15 cellular contexts compared by ENCODE assay signal in the genomic region with DNA sequence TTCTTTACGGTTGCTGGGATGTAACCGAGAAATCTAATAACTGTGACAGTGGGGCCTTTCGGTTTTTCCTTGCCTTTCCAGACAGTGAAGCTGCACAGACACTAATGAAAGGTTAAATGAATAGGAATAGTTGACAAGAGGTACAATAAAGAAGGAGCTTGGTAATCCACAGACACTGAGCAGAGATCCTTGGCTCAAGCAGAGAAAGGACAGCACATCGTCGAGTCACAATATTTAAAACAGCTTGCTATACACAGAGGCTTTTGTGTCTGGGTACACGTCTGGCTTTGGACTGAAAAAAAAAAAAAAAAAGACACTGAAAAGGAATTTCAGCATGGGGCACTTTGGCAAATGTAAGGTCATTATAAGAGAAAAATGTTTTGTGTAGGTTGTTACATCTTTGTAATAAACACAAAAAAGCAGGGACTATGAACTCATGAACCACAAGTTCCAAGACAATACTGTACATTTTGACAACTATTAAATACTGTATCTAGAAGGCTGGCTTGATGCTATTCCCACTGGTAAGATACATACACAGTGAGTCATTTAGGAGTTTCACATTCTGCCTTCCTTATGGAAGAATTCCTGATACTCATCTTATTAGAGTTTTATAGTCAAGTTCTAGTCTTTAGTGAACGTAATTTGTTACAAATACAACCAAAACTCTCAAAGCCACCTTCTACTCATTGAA. TPM values are rescaled to one million over a fixed set of nuclear protein-coding genes. Genes with fewer than 3 reads are reported as not detected.
A peak's percentile ranks its signal among the peaks of the same experiment; 100 is the strongest.
DNase-seq lines count a peak whose midpoint lies in the region; ATAC-seq and TF ChIP-seq lines count a peak whose summit lies in the region.
"Had no signal": no experiment of that assay in that cellular context is flagged by ENCODE, and none has a peak within 500 bp of the region (broad histone marks: within the 10 kb centered on the region; RNA-seq: fewer than 3 reads in every experiment).

No MANE protein-coding gene starts in this region.

- H3K9me3 ChIP-seq in muscle layer of colon (ENCODE audit: low read length): no peaks in the 10 kb centered on the region
- H3K9me3 ChIP-seq in upper lobe of right lung: no peaks in the 10 kb centered on the region
- H3K9me3 ChIP-seq: suprapubic skin had no signal

- H3K27ac ChIP-seq in muscle layer of colon (ENCODE audit: low read depth, low read length) (peak overlapping the region; percentile 27), upper lobe of right lung (peak overlapping the region; percentile 8)
- H3K27ac ChIP-seq: suprapubic skin had no signal

- H3K9ac ChIP-seq in muscle layer of colon (ENCODE audit: low read length): no peak overlapping the region

- no peak for TF ChIP-seq CTCF in upper lobe of right lung (IDR thresholded peaks at IDR 0.05)

- DNase-seq in M059J (ENCODE audit: low read depth) (peak; percentile 51), dedifferentiated amniotic fluid mesenchymal stem cell (ENCODE audit: extremely low spot score) (peak; percentile 46), upper lobe of right lung (no peak), NCI-H748 (lab: John Stamatoyannopoulos, UW; ENCODE audit: unreplicated experiment) (no peak), SKM-1 (lab: John Stamatoyannopoulos, UW; ENCODE audit: unreplicated experiment) (no peak)
- DNase-seq in stimulated activated CD4-positive, alpha-beta T cell treated with anti-CD3 and anti-CD28 coated beads, Interleukin-2, amount 100 ng/mL, for 48 hours: no peak
- DNase-seq: activated naive CD8-positive, alpha-beta T cell treated with anti-CD3 and anti-CD28 coated beads for 36 hours; Calu3; dermis blood vessel endothelial cell; T1000 had no signal

- no peaks in the 10 kb centered on the region for H3K27me3 ChIP-seq in muscle layer of colon (ENCODE audit: control insufficient read depth in 1 of 2, insufficient read depth in 2 of 2, low read length in 2 of 2)
- peaks cover 4% of the 10 kb centered on the region for H3K27me3 ChIP-seq in upper lobe of right lung
- H3K27me3 ChIP-seq: suprapubic skin had no signal

- intact Hi-C loops in upper lobe of right lung (cut with DNase I): no loop called here

- peak overlapping the region in 1 of 2 donors; percentile 36 for H3K4me3 ChIP-seq in muscle layer of colon (ENCODE audit: low read depth in 1 of 2, low read length in 2 of 2)
- H3K4me3 ChIP-seq in upper lobe of right lung: no peak overlapping the region
- H3K4me3 ChIP-seq: lung, suprapubic skin had no signal

- ATAC-seq in upper lobe of right lung (no peak), GM21723 (IDR thresholded peaks at IDR 0.05; ENCODE audit: unreplicated experiment) (no peak)

- H3K36me3 ChIP-seq in muscle layer of colon (ENCODE audit: insufficient read depth, low read length) (no peaks in the 10 kb centered on the region), upper lobe of right lung (no peaks in the 10 kb centered on the region)
- H3K36me3 ChIP-seq: suprapubic skin had no signal

- H3K4me1 ChIP-seq in muscle layer of colon (ENCODE audit: insufficient read depth, low read length): peaks cover 30% of the 10 kb centered on the region
- no peaks in the 10 kb centered on the region for H3K4me1 ChIP-seq in upper lobe of right lung

RNA-seq across cellular contexts. Expression of gene BNC2, which starts 5.6 kb away (rescaled TPM):
- total RNA-seq in M059J (2014; rRNA removed; shearing (Covaris generic)): 5.5 and 7.0 TPM in 2 replicates
- 18.1 TPM for total RNA-seq in upper lobe of right lung
- total RNA-seq: activated CD8-positive, alpha-beta memory T cell treated with anti-CD3 and anti-CD28 coated beads for 36 hours; activated naive CD8-positive, alpha-beta T cell treated with anti-CD3 and anti-CD28 coated beads for 36 hours; Calu3 had no signal

Comparison
In these comparisons a context has a peak if more than half of its experiments do, and no peak if none do; other contexts are left out.
1. DNase-seq: peak in M059J (single experiment) and dedifferentiated amniotic fluid mesenchymal stem cell (single experiment); none in upper lobe of right lung (single experiment), NCI-H748 (single experiment), stimulated activated CD4-positive, alpha-beta T cell treated with anti-CD3 and anti-CD28 coated beads, Interleukin-2, amount 100 ng/mL, for 48 hours (0 of 2) and SKM-1 (single experiment).